In genomic region chr2:55885129-55885943, GRCh38 we compare ENCODE assay signal across 9 cellular contexts. TPM values are rescaled to one million over a fixed set of nuclear protein-coding genes. Genes with fewer than 3 reads are reported as not detected.
DNase-seq lines count a peak whose midpoint lies in the region; ATAC-seq and TF ChIP-seq lines count a peak whose summit lies in the region.
"Had no signal": no experiment of that assay in that cellular context is flagged by ENCODE, and none has a peak within 500 bp of the region (broad histone marks: within the 10 kb centered on the region; RNA-seq: fewer than 3 reads in every experiment).

No MANE protein-coding gene starts in this region.

- 69 to 78% methylated on average over 11 of the region's 11 CpGs for WGBS in lung, 2 donors
- 11 to 12% methylated on average over 11 of the region's 11 CpGs for WGBS in aorta, 2 donors

- peak; percentile 86 for ATAC-seq in lung (ENCODE audit: insufficient read depth, low FRiP score)
- ATAC-seq in aorta (ENCODE audit: low FRiP score) = peak; percentile 84
- no peak for ATAC-seq in natural killer cell
- no peak for ATAC-seq in HG03439 (IDR thresholded peaks at IDR 0.05; ENCODE audit: unreplicated experiment)

- no peak overlapping the region for H3K27ac Mint-ChIP-seq in natural killer cell

- H3K4me1 ChIP-seq in lung (ENCODE audit: control insufficient read depth in 2 of 2, insufficient read depth in 2 of 2, low read length in 2 of 2) = peaks cover 0 to 2% of the 10 kb centered on the region in 2 donors
- peaks cover 0 to 10% of the 10 kb centered on the region in 2 donors for H3K4me1 ChIP-seq in aorta (ENCODE audit: control insufficient read depth in 1 of 2, insufficient read depth in 2 of 2, low read length in 2 of 2)

- H3K27me3 Mint-ChIP-seq in natural killer cell (ENCODE audit: low read depth in 2 of 2) = no peaks in the 10 kb centered on the region

- H3K27ac ChIP-seq in lung (ENCODE audit: low read depth in 1 of 2, low read length in 1 of 2) (peak overlapping the region in 1 of 2 donors; percentile 68), aorta (ENCODE audit: low read depth in 1 of 2, low read length in 2 of 2) (peak overlapping the region; percentile 93 to 94)

- H3K36me3 ChIP-seq in lung (ENCODE audit: control insufficient read depth in 2 of 2, insufficient read depth in 2 of 2, low read length in 2 of 2) = peaks cover 0 to 5% of the 10 kb centered on the region in 2 donors
- H3K36me3 ChIP-seq in aorta (ENCODE audit: control insufficient read depth in 1 of 2, insufficient read depth in 2 of 2, low read length in 1 of 2) = peaks cover 2 to 5% of the 10 kb centered on the region in 2 donors

- H3K9me3 ChIP-seq in lung (ENCODE audit: control insufficient read depth in 2 of 2, insufficient read depth in 1 of 2, low read length in 1 of 2) (no peaks in the 10 kb centered on the region), aorta (ENCODE audit: control insufficient read depth, low read length) (no peaks in the 10 kb centered on the region)

- no peaks in the 10 kb centered on the region for H3K4me1 Mint-ChIP-seq in natural killer cell

- no peak overlapping the region for H3K4me3 ChIP-seq in cardiac fibroblast (replicated peaks in 1 of 2; ENCODE audit: low read depth in 2 of 2, low read length in 2 of 2)
- no peak overlapping the region for H3K4me3 ChIP-seq in lung
- no peak overlapping the region for H3K4me3 ChIP-seq in aorta (ENCODE audit: low read length in 2 of 2)

- no peaks in the 10 kb centered on the region for H3K36me3 Mint-ChIP-seq in natural killer cell

- H3K9me3 Mint-ChIP-seq in natural killer cell = peaks cover 0 to 2% of the 10 kb centered on the region in 2 donors

- H3K4me3 Mint-ChIP-seq in natural killer cell = no peak overlapping the region

- intact Hi-C loops in aorta (cut with DNase I) (loop anchor here (5.0 to 10.0 kb wide), 4 partner anchors 37 to 109 kb away; partner anchors contain the start of gene EFEMP1 (in 2 of the 2)), natural killer cell (cut with micrococcal nuclease) (no loop called here)

- no peaks in the 10 kb centered on the region for H3K27me3 ChIP-seq in lung (ENCODE audit: control insufficient read depth, insufficient read depth)
- H3K27me3 ChIP-seq in aorta (ENCODE audit: control insufficient read depth in 1 of 2, insufficient read depth in 2 of 2, low read length in 1 of 2) = no peaks in the 10 kb centered on the region

- peak; percentile 10 for DNase-seq in NCI-H82 (lab: John Stamatoyannopoulos, UW)
- DNase-seq in NCI-H82 treated with DMSO at 0.1 percent for 48 hours (lab: John Stamatoyannopoulos, UW; ENCODE audit: unreplicated experiment) = no peak
- DNase-seq in cardiac fibroblast (ENCODE audit: low read depth in 2 of 2) = peak; percentile 96 to 98
- no peak for DNase-seq in lung (ENCODE audit: low spot score)
- peak in 1 of 2 donors; percentile 67 for DNase-seq in aorta
- no peak for DNase-seq in natural killer cell
- no peak for DNase-seq in activated CD4-positive, alpha-beta T cell treated with anti-CD3 and anti-CD28 coated beads for 4 hours
- DNase-seq: NCI-H187 had no signal

- TF ChIP-seq CTCF in cardiac fibroblast (IDR thresholded peaks at IDR 0.05; ENCODE audit: low read depth, low read length) (no peak), lung (IDR thresholded peaks at IDR 0.05; ENCODE audit: control extremely low read depth, extremely low read depth) (no peak), natural killer cell (IDR thresholded peaks at IDR 0.05) (no peak)

RNA-seq across cellular contexts. Expression of gene EFEMP1, which starts 38.2 kb away (rescaled TPM):
- total RNA-seq in lung (100 to 1,000 TPM; 190 to 205 TPM), aorta (100 to 1,000 TPM; 793 to 989 TPM), natural killer cell (not detected)
- polyA plus RNA-seq in lung (100 to 1,000 TPM; 112 to 127 TPM), aorta (1,000 to 10,000 TPM in 1 of 2 donors, 100 to 1,000 TPM in 1; 551 to 3,298 TPM)

Comparison
In these comparisons a context has a peak if more than half of its experiments do, and no peak if none do; other contexts are left out.
1. DNase-seq: peak in NCI-H82 (single experiment) and cardiac fibroblast (2 of 2); none in NCI-H82 treated with DMSO at 0.1 percent for 48 hours (single experiment), lung (single experiment), natural killer cell (single experiment) and activated CD4-positive, alpha-beta T cell treated with anti-CD3 and anti-CD28 coated beads for 4 hours (0 of 2).
2. ATAC-seq: peak in lung (single experiment) and aorta (single experiment); none in natural killer cell (0 of 3) and HG03439 (single experiment).
3. RNA of gene EFEMP1, which starts 38.2 kb away (total RNA-seq): 793 to 989 TPM in aorta and 190 to 205 TPM in lung; not detected in natural killer cell; every median in the first group is over 100 times any median in the second.